9 cellular contexts compared by ENCODE assay signal in genomic region chr2:98601532-98602132, GRCh38. TPM values are rescaled to one million over a fixed set of nuclear protein-coding genes. Genes with fewer than 3 reads are reported as not detected.
A peak's percentile ranks its signal among the peaks of the same experiment; 100 is the strongest.
DNase-seq lines count a peak whose midpoint lies in the region; ATAC-seq and TF ChIP-seq lines count a peak whose summit lies in the region.
"Had no signal": no experiment of that assay in that cellular context is flagged by ENCODE, and none has a peak within 500 bp of the region (broad histone marks: within the 10 kb centered on the region; RNA-seq: fewer than 3 reads in every experiment).

No MANE protein-coding gene starts in this region.

- H3K4me3 Mint-ChIP-seq in CD14-positive monocyte: no peak overlapping the region

- peak overlapping the region in 1 of 7 donors; percentile 41 for H3K27ac Mint-ChIP-seq in CD14-positive monocyte

- DNase-seq in CD14-positive monocyte (ENCODE audit: low spot score): no peak
- peak in 1 of 2 experiments; percentile 35 for DNase-seq in HL-60 (ENCODE audit: low read depth in 1 of 2, low spot score in 1 of 2)
- peak; percentile 56 for DNase-seq in fibroblast of mammary gland (ENCODE audit: low read depth)
- peak; percentile 49 for DNase-seq in renal cortical epithelial cell (ENCODE audit: low read depth)
- no peak for DNase-seq in stimulated activated CD4-positive, alpha-beta T cell treated with anti-CD3 and anti-CD28 coated beads, Interleukin-4, amount 100 ng/mL, for 24 hours
- DNase-seq: naive B cell had no signal

- H3K27me3 ChIP-seq in HL-60 (ENCODE audit: insufficient read depth, poor library complexity, severe bottlenecking): no peaks in the 10 kb centered on the region

- TF ChIP-seq CTCF in CD14-positive monocyte (IDR thresholded peaks at IDR 0.05) (peak; percentile 48), HL-60 (IDR thresholded peaks at IDR 0.05; ENCODE audit: insufficient read depth, low read length) (peak; percentile 37), fibroblast of mammary gland (conservative IDR thresholded peaks at IDR 0.05; ENCODE audit: control insufficient read depth, insufficient read depth, low read depth, low read length) (peak; percentile 68)

- TF ChIP-seq POLR2A in GM18505 (IDR thresholded peaks at IDR 0.05; ENCODE audit: borderline replicate concordance, extremely low read depth, insufficient read depth, insufficient read length): no peak

- H3K27ac ChIP-seq in HL-60 (replicated peaks): no peak overlapping the region

- no peaks in the 10 kb centered on the region for H3K27me3 Mint-ChIP-seq in CD14-positive monocyte (ENCODE audit: low read depth in 3 of 3)
- H3K27me3 Mint-ChIP-seq: naive B cell had no signal

- intact Hi-C loops in CD14-positive monocyte (cut with micrococcal nuclease): loop anchor here (10.0 kb wide), 2 partner anchors 147 to 733 kb away; partner anchors contain the start of genes EIF5B (in 1 of the 2) and TXNDC9 (in 1 of the 2)

- peaks cover 13% of the 10 kb centered on the region for H3K4me1 Mint-ChIP-seq in CD14-positive monocyte

- peaks cover 47 to 68% of the 10 kb centered on the region in 2 donors for H3K36me3 Mint-ChIP-seq in CD14-positive monocyte

- H3K4me3 ChIP-seq in HL-60 (replicated peaks; ENCODE audit: insufficient read depth, low read length) (no peak overlapping the region), fibroblast of mammary gland (ENCODE audit: control insufficient read depth, low read depth, low read length) (no peak overlapping the region)

- ATAC-seq in GM18517 (IDR thresholded peaks at IDR 0.05; ENCODE audit: unreplicated experiment) (peak; percentile 62), SK-N-SH treated with all-trans-retinoic acid at 6 μM for 48 hours (peak; percentile 96), GM18505 (IDR thresholded peaks at IDR 0.05; ENCODE audit: unreplicated experiment) (no peak)

- H3K9me3 Mint-ChIP-seq in CD14-positive monocyte: no peaks in the 10 kb centered on the region
- H3K9me3 Mint-ChIP-seq: naive B cell had no signal

TF ChIP-seq in SK-N-SH treated with all-trans-retinoic acid at 6 μM for 48 hours, 23 proteins besides CTCF, POLR2A, EP300 and RAD21:
- TF ChIP-seq RARB (CRISPR knock-in tag; IDR thresholded peaks at IDR 0.05) (no peak), PPARA (CRISPR knock-in tag; IDR thresholded peaks at IDR 0.05; ENCODE audit: borderline replicate concordance) (no peak), ESRRG (CRISPR knock-in tag; IDR thresholded peaks at IDR 0.05) (no peak), ZNF70 (CRISPR knock-in tag; IDR thresholded peaks at IDR 0.05) (0 out of 2 replicates have a peak, but pooled peaks have one; percentile 32)

RNA-seq across cellular contexts. Expression of gene COA5, which starts 6.7 kb away (rescaled TPM):
- polyA plus RNA-seq in CD14-positive monocyte: 10 to 100 TPM; 39.0 to 42.9 TPM
- total RNA-seq in renal cortical epithelial cell: 24.7 and 51.8 TPM in 2 replicates

RNA-seq across cellular contexts. Expression of gene UNC50, which starts 6.8 kb away (rescaled TPM):
- 10 to 100 TPM; 62.8 to 72.0 TPM for polyA plus RNA-seq in CD14-positive monocyte
- total RNA-seq in renal cortical epithelial cell: 42.5 and 68.1 TPM in 2 replicates

Comparison
In these comparisons a context has a peak if more than half of its experiments do, and no peak if none do; other contexts are left out.
1. DNase-seq: peak in fibroblast of mammary gland (single experiment) and renal cortical epithelial cell (single experiment); none in CD14-positive monocyte (single experiment) and stimulated activated CD4-positive, alpha-beta T cell treated with anti-CD3 and anti-CD28 coated beads, Interleukin-4, amount 100 ng/mL, for 24 hours (single experiment).
2. Peak in every context shown above with its lines, with median percentiles within 50 percentile points of each other: CTCF ChIP-seq.